In the genomic region with DNA sequence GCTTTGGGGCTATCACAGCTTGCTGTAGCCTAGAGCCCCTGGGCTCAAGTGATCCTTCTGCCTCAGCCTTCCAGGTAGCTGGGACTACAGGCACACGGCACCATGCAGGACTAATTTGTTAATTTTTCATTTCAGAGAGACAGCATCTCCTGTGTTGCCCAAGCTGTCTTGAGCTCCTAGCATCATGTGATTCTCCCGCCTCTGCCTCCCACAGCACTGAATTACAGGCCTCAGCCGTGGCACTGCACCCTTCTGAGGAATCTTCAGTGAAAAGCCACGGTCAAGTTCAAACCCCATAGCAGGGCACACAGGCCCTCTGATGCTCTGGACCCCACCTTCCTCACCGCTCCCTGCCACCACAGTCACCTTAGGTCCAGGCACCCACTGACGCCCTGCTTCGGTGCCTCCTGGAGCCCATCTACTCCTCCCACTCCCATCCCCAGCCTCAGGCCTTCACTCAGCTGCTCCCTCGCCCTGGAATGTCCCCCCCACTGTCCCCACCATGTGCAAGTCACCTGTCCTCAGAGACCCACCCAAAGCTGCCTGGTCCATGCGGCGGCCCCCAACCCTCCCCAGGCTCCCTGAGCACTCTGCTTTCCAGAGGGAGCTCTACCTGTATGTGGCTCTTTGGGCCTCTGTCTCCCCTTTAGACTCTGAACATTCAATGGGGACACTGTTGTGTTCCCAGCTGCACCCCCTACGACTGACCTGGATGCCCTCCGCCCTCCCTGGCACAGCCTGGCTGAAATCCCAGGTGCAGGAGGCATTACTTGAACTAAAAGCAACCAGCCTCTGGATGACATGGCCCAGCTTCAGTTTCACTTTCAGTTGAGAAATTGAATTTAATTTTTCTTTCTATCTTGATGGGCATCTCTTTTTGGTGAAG, we compare ENCODE assay signal across 8 cellular contexts. TPM values are rescaled to one million over a fixed set of nuclear protein-coding genes. Genes with fewer than 3 reads are reported as not detected.
DNase-seq lines count a peak whose midpoint lies in the region; ATAC-seq and TF ChIP-seq lines count a peak whose summit lies in the region.

No MANE protein-coding gene starts in this region.

- H3K4me3 Mint-ChIP-seq in IgD-negative memory B cell: peak overlapping the region; percentile 92 to 99 (median 98)

- H3K36me3 ChIP-seq in body of pancreas (replicated peaks in 1 of 2; ENCODE audit: insufficient read depth in 1 of 2, low read depth in 2 of 2) (peaks cover 0 to 5% of the 10 kb centered on the region in 2 donors), transverse colon (no peaks in the 10 kb centered on the region)

- WGBS in body of pancreas, 2 donors: 69 to 72% methylated on average over 10 to 12 of the region's 12 CpGs
- 53% methylated on average over 12 of the region's 12 CpGs; no CpG with 5 or more reads in 1 of the 2 donors for WGBS in transverse colon (ENCODE audit: low coverage in 1 of 2), 2 donors

- no peak for TF ChIP-seq CTCF in body of pancreas (IDR thresholded peaks at IDR 0.05)
- TF ChIP-seq CTCF in transverse colon (IDR thresholded peaks at IDR 0.05): no peak

- no peaks in the 10 kb centered on the region for H3K9me3 ChIP-seq in body of pancreas
- no peaks in the 10 kb centered on the region for H3K9me3 ChIP-seq in transverse colon

- no peak for TF ChIP-seq EP300 in transverse colon (IDR thresholded peaks at IDR 0.05; ENCODE audit: low read depth)

- peaks cover 0 to 2% (median 0%) of the 10 kb centered on the region in 3 donors for H3K9me3 Mint-ChIP-seq in IgD-negative memory B cell

- TF ChIP-seq POLR2A in body of pancreas (IDR thresholded peaks at IDR 0.05): no peak
- TF ChIP-seq POLR2A in transverse colon (IDR thresholded peaks at IDR 0.05): no peak

- intact Hi-C loops in body of pancreas (cut with DNase I) (no loop called here), transverse colon (cut with DNase I; ENCODE audit: low total_unique reads) (no loop called here)

- peaks cover 44 to 50% (median 46%) of the 10 kb centered on the region in 3 donors for H3K4me1 Mint-ChIP-seq in IgD-negative memory B cell

- H3K4me1 ChIP-seq in body of pancreas (peaks cover 34% of the 10 kb centered on the region), transverse colon (peaks cover 14 to 45% (median 32%) of the 10 kb centered on the region in 4 donors)

- H3K4me3 ChIP-seq in body of pancreas (no peak overlapping the region), transverse colon (peak overlapping the region; percentile 7 to 69 (median 46))

- DNase-seq in Ammon's horn (ENCODE audit: low spot score) (peak; percentile 56), body of pancreas (peak in 1 of 4 donors; percentile 19), medulla oblongata (ENCODE audit: extremely low spot score) (peak; percentile 39), transverse colon (peak; percentile 43), NCI-H128 (lab: John Stamatoyannopoulos, UW; ENCODE audit: unreplicated experiment) (no peak)

- H3K27me3 Mint-ChIP-seq in IgD-negative memory B cell: no peaks in the 10 kb centered on the region

- H3K27me3 ChIP-seq in body of pancreas: no peaks in the 10 kb centered on the region
- H3K27me3 ChIP-seq in transverse colon: no peaks in the 10 kb centered on the region

- peak overlapping the region; percentile 78 to 99 (median 97) for H3K27ac Mint-ChIP-seq in IgD-negative memory B cell

- in situ Hi-C loops in transverse colon (cut with MboI; ENCODE audit: low pct_ligation_motif_present in 1 of 4, low pct_unique_long_range_greater_than_20kb in 1 of 4, low sequenced_read_pairs in 3 of 4): no loop called here

- H3K27ac ChIP-seq in body of pancreas (peak overlapping the region in 3 of 4 donors; percentile 83 to 91 (median 90)), transverse colon (peak overlapping the region; percentile 89 to 96 (median 92))

- no peak for ATAC-seq in body of pancreas
- ATAC-seq in HG03039 (IDR thresholded peaks at IDR 0.05; ENCODE audit: unreplicated experiment): no peak
- ATAC-seq in HG02763 (IDR thresholded peaks at IDR 0.05; ENCODE audit: unreplicated experiment): no peak

- peaks cover 12% of the 10 kb centered on the region for H3K36me3 Mint-ChIP-seq in IgD-negative memory B cell

RNA-seq across cellular contexts. Expression of gene APOL2, which starts 1.6 kb away (rescaled TPM):
- polyA plus RNA-seq in IgD-negative memory B cell: 14.3 TPM
- total RNA-seq in body of pancreas (10 to 100 TPM; 13.5 to 19.1 TPM), transverse colon (100 to 1,000 TPM in 1 of 4 donors, 10 to 100 TPM in 2, 1 to 10 TPM in 1; 3.8 to 142 (median 47.8) TPM)

RNA-seq across cellular contexts. Expression of gene APOL1, which starts 15.2 kb away (rescaled TPM):
- polyA plus RNA-seq in IgD-negative memory B cell: 10.7 TPM
- total RNA-seq in body of pancreas: 10 to 100 TPM in 1 of 2 donors, 1 to 10 TPM in 1; 5.2 to 11.9 TPM
- 10 to 100 TPM in 3 of 4 donors, 1 to 10 TPM in 1; 2.2 to 19.5 (median 14.7) TPM for total RNA-seq in transverse colon

RNA-seq across cellular contexts. Expression of gene APOL4, which starts 36.1 kb away (rescaled TPM):
- not detected for polyA plus RNA-seq in IgD-negative memory B cell
- 10 to 100 TPM in 1 of 2 donors, under 1 TPM in 1; 0.52 to 18.1 TPM for total RNA-seq in body of pancreas
- total RNA-seq in transverse colon: 1 to 10 TPM in 2 of 4 donors, under 1 TPM in 1, not detected in 1; 0.16 to 9.0 (median 1.8) TPM

Comparison
In these comparisons a context has a peak if more than half of its experiments do, and no peak if none do; other contexts are left out.
1. H3K4me3 ChIP-seq: peak in transverse colon (4 of 4); none in body of pancreas (0 of 2).